ENCODE assay signal across 11 cellular contexts in the genomic region with DNA sequence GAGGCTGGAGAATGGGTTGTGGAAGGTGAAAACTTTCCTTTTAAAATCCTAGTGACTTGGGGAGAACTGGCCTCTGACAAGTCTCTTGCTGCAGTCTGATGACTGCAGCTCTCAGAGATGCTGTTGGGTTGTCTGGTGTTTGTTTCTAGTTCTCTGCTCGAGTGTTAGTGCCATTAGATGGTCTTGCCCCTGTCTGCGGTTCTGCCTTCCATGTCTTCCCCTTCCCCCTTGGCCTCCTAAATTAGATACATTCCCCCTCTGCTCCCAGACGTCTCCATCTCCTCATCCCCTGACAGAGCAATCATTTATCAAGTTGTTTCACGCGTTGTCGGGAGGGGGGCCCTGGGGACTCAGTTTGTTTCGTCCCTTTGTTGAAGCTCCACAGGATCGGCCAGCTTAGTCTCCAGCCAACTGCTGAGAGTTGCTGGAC.
DNase-seq lines count a peak whose midpoint lies in the region; ATAC-seq and TF ChIP-seq lines count a peak whose summit lies in the region.
"Had no signal": no experiment of that assay in that cellular context is flagged by ENCODE, and none has a peak within 500 bp of the region (broad histone marks: within the 10 kb centered on the region; RNA-seq: fewer than 3 reads in every experiment).

No MANE protein-coding gene starts in this region.

- H3K27me3 Mint-ChIP-seq in endothelial cell (ENCODE audit: unreplicated experiment): peaks cover 1% of the 10 kb centered on the region

- peaks cover 36% of the 10 kb centered on the region for H3K4me1 Mint-ChIP-seq in endothelial cell (ENCODE audit: unreplicated experiment)
- H3K4me1 Mint-ChIP-seq: natural killer cell had no signal

- no peak for DNase-seq in Right ventricle myocardium superior
- DNase-seq in cardiac septum (ENCODE audit: low spot score): no peak
- no peak for DNase-seq in endothelial cell (ENCODE audit: low spot score)
- DNase-seq in midbrain (lab: John Stamatoyannopoulos, UW): peak; percentile 87
- DNase-seq in ureter (ENCODE audit: low spot score): no peak
- no peak for DNase-seq in HuH-7.5 (ENCODE audit: low spot score)
- DNase-seq: adrenal gland, natural killer cell had no signal

- ATAC-seq in Right ventricle myocardium superior (ENCODE audit: poor library complexity) (peak; percentile 57), GM21619 (IDR thresholded peaks at IDR 0.05; ENCODE audit: unreplicated experiment) (no peak), GM18861 (IDR thresholded peaks at IDR 0.05; ENCODE audit: unreplicated experiment) (no peak)
- ATAC-seq: natural killer cell had no signal

- no peaks in the 10 kb centered on the region for H3K36me3 Mint-ChIP-seq in endothelial cell (ENCODE audit: low read depth, unreplicated experiment)
- H3K36me3 Mint-ChIP-seq: natural killer cell had no signal

- H3K4me3 Mint-ChIP-seq in endothelial cell (ENCODE audit: unreplicated experiment): no peak overlapping the region
- H3K4me3 Mint-ChIP-seq: natural killer cell; stimulated activated naive CD8-positive, alpha-beta T cell treated with anti-CD3 and anti-CD28 coated beads, Interleukin-15, Interleukin-2, amounts not matched to agents 100 ng/mL and 50 ng/mL, for 24 hours had no signal

- intact Hi-C loops in Right ventricle myocardium superior (cut with DNase I) (no loop called here), cardiac septum (cut with DNase I) (no loop called here)

- H3K9me3 Mint-ChIP-seq in endothelial cell (ENCODE audit: unreplicated experiment): no peaks in the 10 kb centered on the region
- H3K9me3 Mint-ChIP-seq: natural killer cell; stimulated activated naive CD8-positive, alpha-beta T cell treated with anti-CD3 and anti-CD28 coated beads, Interleukin-15, Interleukin-2, amounts not matched to agents 100 ng/mL and 50 ng/mL, for 24 hours had no signal

- H3K27ac Mint-ChIP-seq in endothelial cell (ENCODE audit: unreplicated experiment): peak overlapping the region; percentile 86
- H3K27ac Mint-ChIP-seq: natural killer cell; stimulated activated naive CD8-positive, alpha-beta T cell treated with anti-CD3 and anti-CD28 coated beads, Interleukin-15, Interleukin-2, amounts not matched to agents 100 ng/mL and 50 ng/mL, for 24 hours had no signal

- no peak for TF ChIP-seq CTCF in endothelial cell (IDR thresholded peaks at IDR 0.05; ENCODE audit: unreplicated experiment)
